Comparison of ENCODE assay signal across 10 cellular contexts in genomic region chr1:167486090-167486824, GRCh38. TPM values are rescaled to one million over a fixed set of nuclear protein-coding genes. Genes with fewer than 3 reads are reported as not detected.
DNase-seq lines count a peak whose midpoint lies in the region; ATAC-seq and TF ChIP-seq lines count a peak whose summit lies in the region.
"Had no signal": no experiment of that assay in that cellular context is flagged by ENCODE, and none has a peak within 500 bp of the region (broad histone marks: within the 10 kb centered on the region; RNA-seq: fewer than 3 reads in every experiment).

No MANE protein-coding gene starts in this region.

- peaks cover 47 to 100% (median 97%) of the 10 kb centered on the region in 4 donors for H3K4me1 Mint-ChIP-seq in naive thymus-derived CD8-positive, alpha-beta T cell

- H3K4me1 ChIP-seq in OCI-LY1 (ENCODE audit: insufficient read depth, low read length, severe bottlenecking) = peaks cover 26% of the 10 kb centered on the region

- TF ChIP-seq CTCF in OCI-LY1 (IDR thresholded peaks at IDR 0.05; ENCODE audit: low read length) = no peak
- TF ChIP-seq CTCF in choroid plexus epithelial cell (conservative IDR thresholded peaks at IDR 0.05; ENCODE audit: low read depth, low read length) = no peak

- no peaks in the 10 kb centered on the region for H3K9me2 ChIP-seq in OCI-LY1 (ENCODE audit: low read depth, low read length)

- ATAC-seq in naive thymus-derived CD8-positive, alpha-beta T cell = no peak
- ATAC-seq in HG03097 (IDR thresholded peaks at IDR 0.05; ENCODE audit: low FRiP score, unreplicated experiment) = no peak

- H3K79me2 ChIP-seq in OCI-LY1 (ENCODE audit: insufficient read depth, low read length) = no peaks in the 10 kb centered on the region

- no peaks in the 10 kb centered on the region for H3K27me3 Mint-ChIP-seq in naive thymus-derived CD8-positive, alpha-beta T cell

- H3K4me2 ChIP-seq in OCI-LY1 (ENCODE audit: low read length) = peak overlapping the region; percentile 27; the same call in 1 of the 2 replicates

- peaks cover 0 to 45% (median 0%) of the 10 kb centered on the region in 3 donors for H3K36me3 Mint-ChIP-seq in naive thymus-derived CD8-positive, alpha-beta T cell

- H3K9me3 Mint-ChIP-seq in naive thymus-derived CD8-positive, alpha-beta T cell = no peaks in the 10 kb centered on the region

- no peaks in the 10 kb centered on the region for H3K9me3 ChIP-seq in OCI-LY1 (ENCODE audit: low read length)

- no peaks in the 10 kb centered on the region for H3K36me3 ChIP-seq in OCI-LY1 (ENCODE audit: insufficient read depth, low read length)

- POLR2A ChIA-PET in naive thymus-derived CD8-positive, alpha-beta T cell (lab: Charles Lee) = interaction anchor here (0.6 to 11.4 kb wide), 9 partner anchors 10 to 228 kb away, joined by 3 to 89 read pairs (median 4); partner anchors contain the start of gene CD247

- no peak overlapping the region for H2AFZ ChIP-seq in OCI-LY1 (ENCODE audit: low read length)

- H3K27ac Mint-ChIP-seq in naive thymus-derived CD8-positive, alpha-beta T cell = peak overlapping the region; percentile 90 to 97 (median 94)

- H3F3A ChIP-seq in OCI-LY1 (ENCODE audit: insufficient read depth, low read length) = no peaks in the 10 kb centered on the region; the same call in 1 of the 2 replicates

- peak overlapping the region; percentile 20; the same call in 1 of the 2 replicates for H3K9ac ChIP-seq in OCI-LY1 (ENCODE audit: low read length)

- H3K27me3 ChIP-seq in OCI-LY1 (ENCODE audit: insufficient read depth, low read length) = no peaks in the 10 kb centered on the region

- no peaks in the 10 kb centered on the region for H4K20me1 ChIP-seq in OCI-LY1 (ENCODE audit: insufficient read depth, low read length)

- DNase-seq in AG20443 (ENCODE audit: low spot score) = peak; percentile 51
- peak; percentile 4 for DNase-seq in choroid plexus epithelial cell (ENCODE audit: low read depth)
- DNase-seq in naive thymus-derived CD8-positive, alpha-beta T cell = no peak
- no peak for DNase-seq in effector CD8-positive, alpha-beta T cell (lab: John Stamatoyannopoulos, UW)
- no peak for DNase-seq in NCI-H2107 (lab: John Stamatoyannopoulos, UW)
- no peak for DNase-seq in islet precursor cell
- DNase-seq: NCI-H1105 had no signal

- H3K4me3 ChIP-seq in OCI-LY1 (ENCODE audit: low read depth, low read length, poor library complexity, severe bottlenecking) = no peak overlapping the region
- H3K4me3 ChIP-seq in choroid plexus epithelial cell (ENCODE audit: low read depth, low read length) = no peak overlapping the region

- peak overlapping the region; percentile 47 for H3K27ac ChIP-seq in OCI-LY1 (ENCODE audit: low read depth, low read length, poor library complexity, severe bottlenecking)

- peak overlapping the region; percentile 56 to 92 (median 78) for H3K4me3 Mint-ChIP-seq in naive thymus-derived CD8-positive, alpha-beta T cell

RNA-seq across cellular contexts. Expression of gene CD247, which starts 32.1 kb away (rescaled TPM):
- total RNA-seq in naive thymus-derived CD8-positive, alpha-beta T cell = 100 to 1,000 TPM; 300 to 308 TPM
- 100 to 1,000 TPM; 244 to 325 (median 310) TPM for polyA plus RNA-seq in naive thymus-derived CD8-positive, alpha-beta T cell
- polyA plus RNA-seq: BJ had no signal

Comparison
In these comparisons a context has a peak if more than half of its experiments do, and no peak if none do; other contexts are left out.
1. DNase-seq: peak in AG20443 (single experiment) and choroid plexus epithelial cell (single experiment); none in naive thymus-derived CD8-positive, alpha-beta T cell (0 of 10), effector CD8-positive, alpha-beta T cell (single experiment), NCI-H2107 (single experiment) and islet precursor cell (single experiment).